8 cellular contexts compared by ENCODE assay signal in genomic region chr4:145619639-145619996, GRCh38. TPM values are rescaled to one million over a fixed set of nuclear protein-coding genes. Genes with fewer than 3 reads are reported as not detected.
DNase-seq lines count a peak whose midpoint lies in the region; ATAC-seq and TF ChIP-seq lines count a peak whose summit lies in the region.

No MANE protein-coding gene starts in this region.

- H3K27ac ChIP-seq in CD4-positive, CD25-positive, alpha-beta regulatory T cell (ENCODE audit: insufficient read depth, low read length, poor library complexity, severe bottlenecking) = peak overlapping the region; percentile 95
- H3K27ac ChIP-seq in colonic mucosa = peak overlapping the region; percentile 98

- H3K27me3 Mint-ChIP-seq in CD4-positive, CD25-positive, alpha-beta regulatory T cell = peaks cover 3% of the 10 kb centered on the region
- no peaks in the 10 kb centered on the region for H3K27me3 Mint-ChIP-seq in T-helper 17 cell

- no peaks in the 10 kb centered on the region for H3K36me3 ChIP-seq in CD4-positive, CD25-positive, alpha-beta regulatory T cell (ENCODE audit: control insufficient read depth, insufficient read depth, low read length)
- no peaks in the 10 kb centered on the region for H3K36me3 ChIP-seq in colonic mucosa

- H3K4me3 ChIP-seq in CD4-positive, CD25-positive, alpha-beta regulatory T cell (ENCODE audit: low read depth, low read length) = peak overlapping the region; percentile 96
- peak overlapping the region; percentile 80 for H3K4me3 ChIP-seq in colonic mucosa
- H3K4me3 ChIP-seq in lower leg skin (ENCODE audit: low read depth, poor library complexity, severe bottlenecking) = peak overlapping the region; percentile 36

- peaks cover 28% of the 10 kb centered on the region for H3K4me1 ChIP-seq in CD4-positive, CD25-positive, alpha-beta regulatory T cell (ENCODE audit: control insufficient read depth, insufficient read depth, low read length, poor library complexity, severe bottlenecking)
- peaks cover 5% of the 10 kb centered on the region for H3K4me1 ChIP-seq in colonic mucosa

- H3K36me3 Mint-ChIP-seq in CD4-positive, CD25-positive, alpha-beta regulatory T cell = peaks cover 4% of the 10 kb centered on the region
- H3K36me3 Mint-ChIP-seq in T-helper 17 cell (ENCODE audit: low read depth) = peaks cover 2% of the 10 kb centered on the region

- 0 to 1% methylated on average over 9 of the region's 9 CpGs for WGBS in lower leg skin, 2 donors

- H3K9me3 Mint-ChIP-seq in CD4-positive, CD25-positive, alpha-beta regulatory T cell = no peaks in the 10 kb centered on the region

- no peaks in the 10 kb centered on the region for H3K27me3 ChIP-seq in CD4-positive, CD25-positive, alpha-beta regulatory T cell (ENCODE audit: control insufficient read depth, insufficient read depth, low read length)
- H3K27me3 ChIP-seq in colonic mucosa = no peaks in the 10 kb centered on the region

- H3K27ac Mint-ChIP-seq in CD4-positive, CD25-positive, alpha-beta regulatory T cell = peak overlapping the region; percentile 98 to 99 (median 98)
- H3K27ac Mint-ChIP-seq in T-helper 17 cell = peak overlapping the region; percentile 95

- no peak for TF ChIP-seq POLR2A in lower leg skin (IDR thresholded peaks at IDR 0.05)

- intact Hi-C loops in colonic mucosa (cut with DNase I) = no loop called here
- intact Hi-C loops in lower leg skin (cut with DNase I; ENCODE audit: low total_unique reads) = loop anchor here (5.0 kb wide), 1 partner anchor 318 kb away; the partner anchor contains the start of gene ZNF827

- H3K4me1 Mint-ChIP-seq in CD4-positive, CD25-positive, alpha-beta regulatory T cell = peaks cover 17 to 58% (median 40%) of the 10 kb centered on the region in 4 donors
- peaks cover 31% of the 10 kb centered on the region for H3K4me1 Mint-ChIP-seq in T-helper 17 cell

- ATAC-seq in CD4-positive, CD25-positive, alpha-beta regulatory T cell (ENCODE audit: low read depth in 2 of 2) = peak; percentile 38 to 46
- ATAC-seq in GM19438 (IDR thresholded peaks at IDR 0.05; ENCODE audit: low read depth, unreplicated experiment) (peak; percentile 56), HG03520 (IDR thresholded peaks at IDR 0.05; ENCODE audit: unreplicated experiment) (peak; percentile 37), T-helper 17 cell (peak; percentile 62)

- DNase-seq in CD4-positive, CD25-positive, alpha-beta regulatory T cell = peak in 2 of 3 donors; percentile 37 to 76
- DNase-seq in T-helper 17 cell (peak in 1 of 3 donors; percentile 10), colonic mucosa (peak; percentile 80), lower leg skin (ENCODE audit: low spot score in 2 of 2) (peak; percentile 26 to 85), GM10266 (ENCODE audit: extremely low spot score) (no peak)
- DNase-seq in stimulated activated CD4-positive, alpha-beta T cell treated with anti-CD3 and anti-CD28 coated beads, TNF-alpha, amount 100 ng/mL, for 48 hours (ENCODE audit: low read depth in 3 of 3) = peak; percentile 24 to 43 (median 40)

- no peaks in the 10 kb centered on the region for H3K9me3 ChIP-seq in CD4-positive, CD25-positive, alpha-beta regulatory T cell (ENCODE audit: control insufficient read depth in 2 of 2, low read length in 2 of 2)
- no peaks in the 10 kb centered on the region for H3K9me3 ChIP-seq in T-helper 17 cell (ENCODE audit: control insufficient read depth, low read length, poor library complexity, severe bottlenecking)
- H3K9me3 ChIP-seq in colonic mucosa = no peaks in the 10 kb centered on the region

- TF ChIP-seq CTCF in colonic mucosa (IDR thresholded peaks at IDR 0.05) (no peak), lower leg skin (IDR thresholded peaks at IDR 0.05) (no peak), GM10266 (IDR thresholded peaks at IDR 0.05; ENCODE audit: control insufficient read depth, insufficient read depth, low read depth, missing control alignments) (no peak)

- H3K9ac ChIP-seq in colonic mucosa (ENCODE audit: low read depth in 2 of 2, low read length in 2 of 2) = peak overlapping the region; percentile 94 to 97

- peak overlapping the region; percentile 95 to 98 (median 98) for H3K4me3 Mint-ChIP-seq in CD4-positive, CD25-positive, alpha-beta regulatory T cell
- peak overlapping the region; percentile 96 for H3K4me3 Mint-ChIP-seq in T-helper 17 cell

RNA-seq across cellular contexts. Expression of gene MMAA, which starts 0.4 kb away (rescaled TPM):
- total RNA-seq in CD4-positive, CD25-positive, alpha-beta regulatory T cell = 14.7 TPM
- polyA plus RNA-seq in CD4-positive, CD25-positive, alpha-beta regulatory T cell = 10 to 100 TPM in 3 of 4 donors, 1 to 10 TPM in 1; 9.7 to 18.7 (median 13.6) TPM
- total RNA-seq in T-helper 17 cell = 10 to 100 TPM in 1 of 2 donors, 1 to 10 TPM in 1; 7.4 to 10.4 TPM
- total RNA-seq in colonic mucosa = 10 to 100 TPM; 18.1 to 20.3 TPM
- total RNA-seq in lower leg skin = 1 to 10 TPM; 4.9 to 9.3 (median 7.2) TPM

Comparison
In these comparisons a context has a peak if more than half of its experiments do, and no peak if none do; other contexts are left out.
1. H3K4me3 ChIP-seq: peak in every context shown above with its lines; median percentile 96 in CD4-positive, CD25-positive, alpha-beta regulatory T cell; 80 in colonic mucosa; 36 in lower leg skin.